9 cellular contexts compared by ENCODE assay signal in the genomic region with DNA sequence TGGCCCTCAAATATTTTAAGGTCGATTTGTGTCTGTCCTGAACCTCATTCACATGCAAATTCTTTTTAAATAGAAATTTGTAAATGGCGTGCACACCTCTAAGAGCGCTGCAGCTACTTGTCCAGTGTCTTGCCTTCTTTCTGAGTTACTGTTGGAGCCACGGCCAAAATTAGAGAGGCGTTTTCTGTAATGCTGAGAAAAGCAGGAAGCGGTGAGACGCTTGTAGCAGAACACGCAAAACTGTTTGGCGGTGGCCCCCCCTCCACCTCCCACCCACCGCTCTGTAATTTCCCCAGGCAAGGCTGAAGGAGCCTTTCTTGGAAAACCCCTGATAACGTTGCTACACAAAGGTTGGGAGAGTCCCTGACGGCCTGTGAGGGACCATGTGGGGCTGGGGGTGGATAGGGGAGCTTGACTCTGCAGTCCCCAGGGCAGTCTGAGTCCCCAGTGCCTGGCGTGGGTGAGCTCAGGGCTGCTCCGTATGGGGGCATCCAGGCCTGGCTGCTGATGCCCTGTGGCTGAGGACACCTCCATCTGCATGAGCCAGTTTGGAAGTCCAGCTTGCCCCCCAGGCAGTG.
DNase-seq lines count a peak whose midpoint lies in the region; ATAC-seq and TF ChIP-seq lines count a peak whose summit lies in the region.
"Had no signal": no experiment of that assay in that cellular context is flagged by ENCODE, and none has a peak within 500 bp of the region (broad histone marks: within the 10 kb centered on the region; RNA-seq: fewer than 3 reads in every experiment).

No MANE protein-coding gene starts in this region.

- intact Hi-C loops in MCF 10A (cut with micrococcal nuclease) = no loop called here

- DNase-seq in T-helper 1 cell (peak; percentile 25 to 86 (median 42)), astrocyte of the hippocampus (ENCODE audit: low read depth, low spot score) (peak; percentile 24), HUDEP-2 (lab: John Stamatoyannopoulos, UW; ENCODE audit: unreplicated experiment in 76 of 76) (no peak), MCF 10A (ENCODE audit: unreplicated experiment) (no peak), SHP77 (lab: John Stamatoyannopoulos, UW) (no peak)
- peak; percentile 62 to 78 for DNase-seq in stimulated activated CD8-positive, alpha-beta memory T cell treated with anti-CD3 and anti-CD28 coated beads, Interleukin-7, amount 100 ng/mL, for 4 hours (ENCODE audit: low read depth in 2 of 2)

- BruUV-seq in MCF 10A (replicated peaks; lab: Mats Ljungman, UMichigan) = no TSS peak

- H3K27ac Mint-ChIP-seq in MCF 10A (ENCODE audit: low read depth, unreplicated experiment) = no peak overlapping the region

- H3K9me3 Mint-ChIP-seq in MCF 10A (ENCODE audit: unreplicated experiment) = no peaks in the 10 kb centered on the region
- H3K9me3 Mint-ChIP-seq: neural crest cell had no signal

- POLR2A ChIA-PET in MCF 10A (lab: Yijun Ruan, JAX) = no interaction called here

- H3K4me1 Mint-ChIP-seq in MCF 10A (ENCODE audit: insufficient read depth, unreplicated experiment) = no peaks in the 10 kb centered on the region

- H3K4me3 ChIP-seq in GM08714 (ENCODE audit: low read length) = peak overlapping the region; percentile 41; the same call in 1 of the 2 replicates

- peak; percentile 53 for ATAC-seq in GM21576 (IDR thresholded peaks at IDR 0.05; ENCODE audit: unreplicated experiment)

- H3K4me3 Mint-ChIP-seq in MCF 10A (ENCODE audit: unreplicated experiment) = no peak overlapping the region
- H3K4me3 Mint-ChIP-seq: neural crest cell had no signal

- no peaks in the 10 kb centered on the region for H3K36me3 Mint-ChIP-seq in MCF 10A (ENCODE audit: insufficient read depth, unreplicated experiment)

- CTCF ChIA-PET in MCF 10A (lab: Yijun Ruan, JAX) = interaction anchor here (0.6 kb wide), 1 partner anchor 15 kb away, joined by 3 read pairs; no protein-coding TSS in a partner anchor

- H3K27me3 Mint-ChIP-seq in MCF 10A (ENCODE audit: insufficient read depth, unreplicated experiment) = peaks cover 21% of the 10 kb centered on the region

- TF ChIP-seq CTCF in MCF 10A (IDR thresholded peaks at IDR 0.05; ENCODE audit: unreplicated experiment) = no peak

Comparison
In these comparisons a context has a peak if more than half of its experiments do, and no peak if none do; other contexts are left out.
1. DNase-seq: peak in T-helper 1 cell (5 of 5), astrocyte of the hippocampus (single experiment) and stimulated activated CD8-positive, alpha-beta memory T cell treated with anti-CD3 and anti-CD28 coated beads, Interleukin-7, amount 100 ng/mL, for 4 hours (2 of 2); none in HUDEP-2 (0 of 76), MCF 10A (single experiment) and SHP77 (0 of 2).